Comparison of ENCODE assay signal across 14 cellular contexts in the genomic region with DNA sequence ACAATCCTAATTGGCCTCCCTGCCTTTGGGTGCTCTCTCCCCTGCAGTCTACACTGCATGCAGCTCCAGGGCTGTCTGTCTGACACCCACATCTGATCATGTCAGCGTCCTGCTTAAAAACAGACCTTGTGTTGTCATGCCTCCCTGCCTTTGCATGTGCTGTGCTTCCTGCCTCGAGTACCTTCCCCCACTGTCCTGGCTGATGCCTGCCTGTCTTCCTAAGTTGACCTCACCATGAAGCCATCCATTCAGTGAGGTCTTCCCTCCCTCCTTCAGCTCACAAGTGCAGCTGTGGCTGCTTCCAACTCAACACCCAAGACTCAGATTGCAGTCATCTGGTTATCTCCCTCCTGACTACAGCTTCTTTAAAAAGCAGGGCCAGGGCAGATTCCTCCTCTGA. TPM values are rescaled to one million over a fixed set of nuclear protein-coding genes. Genes with fewer than 3 reads are reported as not detected.
DNase-seq lines count a peak whose midpoint lies in the region; ATAC-seq and TF ChIP-seq lines count a peak whose summit lies in the region.
"Had no signal": no experiment of that assay in that cellular context is flagged by ENCODE, and none has a peak within 500 bp of the region (broad histone marks: within the 10 kb centered on the region; RNA-seq: fewer than 3 reads in every experiment).

No MANE protein-coding gene starts in this region.

- 50% methylated on average over 2 of the region's 2 CpGs for WGBS in right cardiac atrium

- CTCF ChIA-PET in GM10248 (lab: Yijun Ruan, JAX): interaction anchor here (1.0 to 2.1 kb wide), 4 partner anchors 12 to 175 kb away, joined by 3 to 5 read pairs (median 4); no protein-coding TSS in a partner anchor

- H3K27me3 ChIP-seq in right cardiac atrium (ENCODE audit: control insufficient read depth, insufficient read depth): no peaks in the 10 kb centered on the region
- H3K27me3 ChIP-seq: ovary had no signal

- ATAC-seq in right cardiac atrium: no peak
- peak; percentile 4 for ATAC-seq in left ventricle myocardium superior
- no peak for ATAC-seq in GM18520 (IDR thresholded peaks at IDR 0.05; ENCODE audit: unreplicated experiment)
- ATAC-seq: activated naive CD8-positive, alpha-beta T cell treated with anti-CD3 and anti-CD28 coated beads, Interleukin-2, amount 50 U/mL, for 24 hours; esophagus mucosa had no signal

- intact Hi-C loops in cardiac septum (cut with DNase I) (no loop called here), right cardiac atrium (cut with DNase I) (no loop called here), left ventricle myocardium superior (cut with micrococcal nuclease) (no loop called here)

- no peak overlapping the region for H3K4me3 ChIP-seq in right cardiac atrium (ENCODE audit: low read length)
- H3K4me3 ChIP-seq: ovary had no signal

- H3K27ac ChIP-seq in right cardiac atrium (ENCODE audit: low read length) (no peak overlapping the region), temporal lobe (ENCODE audit: low read depth, low read length) (peak overlapping the region; percentile 31)
- H3K27ac ChIP-seq: ovary had no signal

- POLR2A ChIA-PET in GM10248 (lab: Yijun Ruan, JAX): no interaction called here

- peaks cover 21% of the 10 kb centered on the region for H3K4me1 ChIP-seq in right cardiac atrium (ENCODE audit: control insufficient read depth, insufficient read depth, low read length)

- DNase-seq in cardiac septum (ENCODE audit: low spot score): peak; percentile 74
- DNase-seq in right cardiac atrium: no peak
- peak; percentile 22 for DNase-seq in RKO (ENCODE audit: low spot score)
- no peak for DNase-seq in left ventricle myocardium superior
- no peak for DNase-seq in NCI-H146 treated with DMSO at 0.1 percent for 48 hours (lab: John Stamatoyannopoulos, UW; ENCODE audit: unreplicated experiment)
- DNase-seq in GM10248 (ENCODE audit: extremely low spot score): no peak
- DNase-seq: activated naive CD8-positive, alpha-beta T cell treated with anti-CD3 and anti-CD28 coated beads, Interleukin-2, amount 50 U/mL, for 24 hours; NCI-H1417; NCI-H526 treated with DMSO at 0.1 percent for 48 hours; stimulated activated CD4-positive, alpha-beta T cell treated with anti-CD3 and anti-CD28 coated beads, Interleukin-15, amount 100 ng/mL, for 24 hours had no signal

- H3K9me3 ChIP-seq in right cardiac atrium (ENCODE audit: control insufficient read depth, low read length): no peaks in the 10 kb centered on the region
- H3K9me3 ChIP-seq: ovary had no signal

- no peak for TF ChIP-seq CTCF in GM10248 (IDR thresholded peaks at IDR 0.05; ENCODE audit: control extremely low read depth, extremely low read depth, low read depth, missing control alignments)

RNA-seq across cellular contexts. Expression of gene ANGPTL2, which starts 5.5 kb away (rescaled TPM):
- 41.4 TPM for total RNA-seq in cardiac septum
- 10 to 100 TPM; 33.8 to 69.5 (median 47.2) TPM for total RNA-seq in right cardiac atrium
- 26.7 TPM for polyA plus RNA-seq in right cardiac atrium
- total RNA-seq in left ventricle myocardium superior: 27.4 TPM
- 3.7 TPM for total RNA-seq in temporal lobe

Comparison
In these comparisons a context has a peak if more than half of its experiments do, and no peak if none do; other contexts are left out.
1. DNase-seq: peak in cardiac septum (single experiment) and RKO (single experiment); none in right cardiac atrium (0 of 3), left ventricle myocardium superior (single experiment), NCI-H146 treated with DMSO at 0.1 percent for 48 hours (single experiment) and GM10248 (single experiment).